In genomic region chr19:2273356-2274184, GRCh38 we compare ENCODE assay signal across 1 cellular context.
A peak's percentile ranks its signal among the peaks of the same experiment; 100 is the strongest.
TF ChIP-seq lines count a peak whose summit lies in the region.

No MANE protein-coding gene starts in this region.

TF ChIP-seq in HepG2, 621 proteins besides CTCF, POLR2A, EP300 and RAD21 (continued from another document and continues in another):
- TF ChIP-seq ZXDC (CRISPR knock-in tag; IDR thresholded peaks at IDR 0.05) (0 out of 2 replicates have a peak, but pooled peaks have one; percentile 51), TCF12 (IDR thresholded peaks at IDR 0.05) (no peak), TCF12 (CRISPR knock-in tag; IDR thresholded peaks at IDR 0.05) (no peak), MAFF (IDR thresholded peaks at IDR 0.05; ENCODE audit: low read depth, low read length) (no peak), FUBP1 (CRISPR knock-in tag; IDR thresholded peaks at IDR 0.05; ENCODE audit: borderline replicate concordance) (peak; percentile 86; the same call in 1 of the 2 replicates), ZKSCAN1 (IDR thresholded peaks at IDR 0.05; ENCODE audit: low read length) (no peak), ZNF501 (CRISPR knock-in tag; IDR thresholded peaks at IDR 0.05) (peak; percentile 91), ZMYM3 (CRISPR knock-in tag; IDR thresholded peaks at IDR 0.05) (no peak; the same call in 1 of the 2 replicates), ZHX2 (IDR thresholded peaks at IDR 0.05; ENCODE audit: low read depth) (0 out of 2 replicates have a peak, but pooled peaks have one; percentile 65), ZHX2 (CRISPR knock-in tag; IDR thresholded peaks at IDR 0.05; ENCODE audit: borderline replicate concordance) (no peak), ZNF296 (CRISPR knock-in tag; conservative IDR thresholded peaks at IDR 0.05) (0 out of 2 replicates have a peak, but pooled peaks have one; percentile 43), SMC3 (IDR thresholded peaks at IDR 0.05; ENCODE audit: low read length) (peak; percentile 41; the same call in 1 of the 2 replicates), RFX3 (CRISPR knock-in tag; IDR thresholded peaks at IDR 0.05) (no peak), CHD2 (IDR thresholded peaks at IDR 0.05; ENCODE audit: low read depth, low read length) (no peak), CBFB (CRISPR knock-in tag; IDR thresholded peaks at IDR 0.05) (peak; percentile 88), ZNF3 (CRISPR knock-in tag; IDR thresholded peaks at IDR 0.05) (no peak), TP53 (CRISPR knock-in tag; conservative IDR thresholded peaks at IDR 0.05) (no peak), FOXO1 (CRISPR knock-in tag; IDR thresholded peaks at IDR 0.05) (0 out of 2 replicates have a peak, but pooled peaks have one; percentile 44), SIX4 (CRISPR knock-in tag; IDR thresholded peaks at IDR 0.05) (no peak), ISX (CRISPR knock-in tag; conservative IDR thresholded peaks at IDR 0.05) (no peak), ETS1 (CRISPR knock-in tag; IDR thresholded peaks at IDR 0.05) (no peak), RBM22 (optimal IDR thresholded peaks at IDR 0.05; ENCODE audit: low read length) (peak; percentile 98), ZNF773 (CRISPR knock-in tag; IDR thresholded peaks at IDR 0.05; ENCODE audit: borderline replicate concordance) (no peak), ZBTB39 (CRISPR knock-in tag; IDR thresholded peaks at IDR 0.05) (no peak; the same call in 1 of the 2 replicates), SMARCC2 (IDR thresholded peaks at IDR 0.05) (no peak), ZSCAN9 (CRISPR knock-in tag; IDR thresholded peaks at IDR 0.05; ENCODE audit: borderline replicate concordance) (peak; percentile 79), MAZ (IDR thresholded peaks at IDR 0.05; ENCODE audit: borderline replicate concordance, low read depth, low read length) (0 out of 2 replicates have a peak, but pooled peaks have one; percentile 23), MAZ (CRISPR knock-in tag; IDR thresholded peaks at IDR 0.05; ENCODE audit: low read depth) (peak; percentile 46; the same call in 1 of the 2 replicates), ZSCAN5A (CRISPR knock-in tag; IDR thresholded peaks at IDR 0.05; ENCODE audit: borderline replicate concordance) (no peak), DR1 (CRISPR knock-in tag; IDR thresholded peaks at IDR 0.05) (no peak), THAP7 (CRISPR knock-in tag; IDR thresholded peaks at IDR 0.05) (no peak), ZNF331 (CRISPR knock-in tag; IDR thresholded peaks at IDR 0.05) (peak; percentile 79), ZNF260 (CRISPR knock-in tag; IDR thresholded peaks at IDR 0.05; ENCODE audit: borderline replicate concordance, low read depth) (no peak), ZFP90 (CRISPR knock-in tag; IDR thresholded peaks at IDR 0.05; ENCODE audit: borderline replicate concordance) (0 out of 2 replicates have a peak, but pooled peaks have one; percentile 13), TFAP4 (IDR thresholded peaks at IDR 0.05; ENCODE audit: borderline replicate concordance, low read depth) (no peak), NONO (IDR thresholded peaks at IDR 0.05) (no peak), NONO (CRISPR knock-in tag; conservative IDR thresholded peaks at IDR 0.05) (peak; percentile 79), ZNF430 (CRISPR knock-in tag; IDR thresholded peaks at IDR 0.05) (0 out of 2 replicates have a peak, but pooled peaks have one; percentile 62), SNAPC2 (CRISPR knock-in tag; IDR thresholded peaks at IDR 0.05) (no peak), KLF13 (CRISPR knock-in tag; IDR thresholded peaks at IDR 0.05) (peak; percentile 60; the same call in 1 of the 2 replicates), ETV6 (CRISPR knock-in tag; conservative IDR thresholded peaks at IDR 0.05) (peak; percentile 70; the same call in 1 of the 2 replicates), ZNF34 (CRISPR knock-in tag; IDR thresholded peaks at IDR 0.05; ENCODE audit: borderline replicate concordance) (no peak), ZNF558 (CRISPR knock-in tag; IDR thresholded peaks at IDR 0.05; ENCODE audit: borderline replicate concordance) (no peak; the same call in 1 of the 2 replicates), PHF20 (CRISPR knock-in tag; IDR thresholded peaks at IDR 0.05) (peak; percentile 79), KLF12 (CRISPR knock-in tag; IDR thresholded peaks at IDR 0.05; ENCODE audit: borderline replicate concordance) (no peak), MAF1 (CRISPR knock-in tag; IDR thresholded peaks at IDR 0.05; ENCODE audit: borderline replicate concordance) (peak; percentile 53; the same call in 1 of the 2 replicates), JUN (CRISPR knock-in tag; IDR thresholded peaks at IDR 0.05) (no peak), IRF9 (CRISPR knock-in tag; IDR thresholded peaks at IDR 0.05; ENCODE audit: borderline replicate concordance) (no peak), DRAP1 (CRISPR knock-in tag; IDR thresholded peaks at IDR 0.05) (no peak), HHEX (CRISPR knock-in tag; IDR thresholded peaks at IDR 0.05) (no peak)
